Comparison of ENCODE assay signal across 25 cellular contexts in genomic region chr1:241457421-241457820, GRCh38.
"Had no signal": no experiment of that assay in that cellular context is flagged by ENCODE, and none has a peak within 500 bp of the region (broad histone marks: within the 10 kb centered on the region; RNA-seq: fewer than 3 reads in every experiment).

No MANE protein-coding gene starts in this region.

- DNase-seq: activated CD4-positive, alpha-beta memory T cell treated with anti-CD3 and anti-CD28 coated beads, Interleukin-2, amount 10 ng/mL, durations not matched to agents 7 days and 5 days; activated CD4-positive, alpha-beta T cell treated with anti-CD3 and anti-CD28 coated beads for 36 hours; activated CD4-positive, alpha-beta T cell treated with anti-CD3 and anti-CD28 coated beads, Interleukin-2, amount 50 U/mL, for 1 hour; activated gamma-delta T cell; activated naive CD4-positive, alpha-beta T cell treated with anti-CD3 and anti-CD28 coated beads for 36 hours; activated T-cell treated with anti-CD3 and anti-CD28 coated beads for 4 hours; activated T-cell treated with anti-CD3 and anti-CD28 coated beads, Interleukin-2, amount 50 U/mL, for 48 hours; amygdala; NCI-H1048; NCI-H1417; NCI-H1930; NCI-H2171 treated with DMSO at 0.1 percent for 48 hours; NCI-H226; NCI-H510A; NCI-H526 treated with DMSO at 0.1 percent for 48 hours; NCI-H82; OCI-M1; RPMI8226; T-cell had no signal

- ATAC-seq: activated CD4-positive, alpha-beta T cell treated with anti-CD3 and anti-CD28 coated beads for 36 hours; activated T-helper 17 cell treated with anti-CD3 and anti-CD28 coated beads, Interleukin-2, amount 50 U/mL, for 72 hours; Panc1; Right ventricle myocardium inferior; T-cell had no signal

- H3K27ac ChIP-seq: SK-N-MC, VCaP had no signal

- FAIRE-seq: astrocyte had no signal

- H3K4me3 ChIP-seq: SK-N-MC had no signal
